ENCODE assay signal across 27 cellular contexts in the genomic region with DNA sequence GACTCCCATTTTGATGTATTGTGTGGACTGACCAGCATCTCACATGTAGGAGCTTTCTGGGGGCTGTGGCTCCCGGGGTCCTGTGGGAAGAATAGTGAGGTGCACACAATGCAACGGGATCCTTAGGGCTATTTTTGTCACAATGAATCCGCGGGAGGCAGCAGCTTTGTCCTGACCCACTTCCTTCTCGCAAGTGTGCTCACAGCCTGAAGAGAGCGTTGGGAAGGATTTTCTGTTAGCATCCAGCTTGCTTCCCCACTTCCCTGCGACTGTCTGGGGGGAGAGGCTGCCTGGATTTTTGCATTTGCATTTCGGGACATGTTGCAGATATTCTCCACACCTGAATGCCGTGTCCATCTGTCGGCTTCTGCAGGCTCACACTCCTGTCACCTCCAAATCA. TPM values are rescaled to one million over a fixed set of nuclear protein-coding genes. Genes with fewer than 3 reads are reported as not detected.
A peak's percentile ranks its signal among the peaks of the same experiment; 100 is the strongest.
DNase-seq lines count a peak whose midpoint lies in the region; ATAC-seq, FAIRE-seq and TF ChIP-seq lines count a peak whose summit lies in the region.
"Had no signal": no experiment of that assay in that cellular context is flagged by ENCODE, and none has a peak within 500 bp of the region (broad histone marks: within the 10 kb centered on the region; RNA-seq: fewer than 3 reads in every experiment).

No MANE protein-coding gene starts in this region.

- H2AK5ac ChIP-seq in H1 (ENCODE audit: low read depth, low read length) (no peak overlapping the region), neuronal stem cell (ENCODE audit: low read depth, low read length) (no peak overlapping the region)

- no peak for TF ChIP-seq RAD21 in H1 (IDR thresholded peaks at IDR 0.05 in 1 of 2, conservative IDR thresholded peaks at IDR 0.05 in 1 of 2; ENCODE audit: low read depth in 2 of 2, low read length in 2 of 2)

- no peak for TF ChIP-seq EP300 in H1 (IDR thresholded peaks at IDR 0.05; ENCODE audit: borderline replicate concordance in 1 of 2, low read depth in 2 of 2, low read length in 2 of 2)

- ATAC-seq in GM18520 (IDR thresholded peaks at IDR 0.05; ENCODE audit: unreplicated experiment) (no peak), HG03045 (IDR thresholded peaks at IDR 0.05; ENCODE audit: unreplicated experiment) (no peak)
- ATAC-seq: A549, HCT116 had no signal

- H3K79me2 ChIP-seq in H1 (ENCODE audit: control insufficient read depth in 1 of 2, insufficient read depth in 2 of 2, low read length in 2 of 2): no peaks in the 10 kb centered on the region

- in situ Hi-C loops in G401 (cut with HindIII; ENCODE audit: low sequenced_read_pairs): no loop called here

- peak overlapping the region; percentile 43 for H3K23ac ChIP-seq in H1 (ENCODE audit: insufficient read length)
- H3K23ac ChIP-seq in neuronal stem cell (ENCODE audit: low read depth, low read length, poor library complexity): no peak overlapping the region

- H3K27me3 ChIP-seq in H1 (replicated peaks in 1 of 4; ENCODE audit: control insufficient read depth in 3 of 4, extremely low read depth in 1 of 4, insufficient read depth in 3 of 4, low read length in 3 of 4) (peaks cover 0 to 5% (median 4%) of the 10 kb centered on the region in 4 experiments; a peak in 4 of 7 replicates), neuronal stem cell (ENCODE audit: control insufficient read depth in 3 of 3, insufficient read depth in 3 of 3, low read depth in 1 of 3, low read length in 3 of 3) (peaks cover 0 to 2% (median 0%) of the 10 kb centered on the region in 3 experiments)
- H3K27me3 ChIP-seq: BLaER1 treated with 17β-estradiol and CSF1 and Interleukin-3, amounts not matched to agents 10 nM and 100 nM had no signal

- H2BK15ac ChIP-seq in H1 (ENCODE audit: low read length) (no peak overlapping the region), neuronal stem cell (ENCODE audit: low read length) (no peak overlapping the region)

- no peak overlapping the region for H3K14ac ChIP-seq in H1 (ENCODE audit: insufficient read length)
- H3K14ac ChIP-seq in neuronal stem cell (ENCODE audit: low read length): no peak overlapping the region

- H3K27ac ChIP-seq in H1 (ENCODE audit: low read depth, low read length): no peak overlapping the region
- peak overlapping the region; percentile 16 for H3K27ac ChIP-seq in neuronal stem cell (replicated peaks; ENCODE audit: low read length)
- H3K27ac ChIP-seq: A549; BLaER1 treated with 17β-estradiol and CSF1 and Interleukin-3, amounts not matched to agents 10 nM and 100 nM had no signal

- TF ChIP-seq CTCF in H1 (IDR thresholded peaks at IDR 0.05; ENCODE audit: control extremely low read depth in 1 of 3, insufficient read depth in 1 of 3, low read depth in 1 of 3, low read length in 3 of 3): no peak

- H3K36me3 ChIP-seq in H1 (ENCODE audit: control insufficient read depth in 2 of 4, insufficient read depth in 4 of 4, low read length in 3 of 4): no peaks in the 10 kb centered on the region
- H3K36me3 ChIP-seq in neuronal stem cell (replicated peaks in 1 of 2; ENCODE audit: control insufficient read depth in 2 of 2, insufficient read depth in 2 of 2, low read length in 2 of 2): no peaks in the 10 kb centered on the region
- H3K36me3 ChIP-seq: BE2C; BLaER1 treated with 17β-estradiol and CSF1 and Interleukin-3, amounts not matched to agents 10 nM and 100 nM had no signal

- TF ChIP-seq POLR2A in H1 (IDR thresholded peaks at IDR 0.05; ENCODE audit: control extremely low read depth in 1 of 2, low read depth in 2 of 2, low read length in 2 of 2): no peak

- no peak overlapping the region for H2AFZ ChIP-seq in H1 (ENCODE audit: low read length)
- no peak overlapping the region for H2AFZ ChIP-seq in neuronal stem cell (ENCODE audit: low read length)

- no peak for FAIRE-seq in H1 (lab: Jason Lieb, UNC)
- FAIRE-seq: A549, D721Med, GM12891, GM18507 had no signal

- H2BK12ac ChIP-seq in H1 (ENCODE audit: low read depth, low read length): no peak overlapping the region
- no peak overlapping the region for H2BK12ac ChIP-seq in neuronal stem cell (ENCODE audit: low read length)

- H3K4me1 ChIP-seq in H1 (replicated peaks in 1 of 4; ENCODE audit: control insufficient read depth in 3 of 4, insufficient read depth in 4 of 4, low read length in 3 of 4) (0 out of 7 replicates have a peak, but pooled peaks cover 0 to 10% (median 2%) of the 10 kb centered on the region in 4 experiments), neuronal stem cell (ENCODE audit: control insufficient read depth in 2 of 2, insufficient read depth in 1 of 2, low read depth in 1 of 2, low read length in 2 of 2) (peaks cover 0 to 9% of the 10 kb centered on the region in 2 donors)
- H3K4me1 ChIP-seq: A549; BE2C; BLaER1 treated with 17β-estradiol and CSF1 and Interleukin-3, amounts not matched to agents 10 nM and 100 nM had no signal

- no peak overlapping the region for H4K5ac ChIP-seq in H1 (ENCODE audit: insufficient read length, low read depth, low read length)

- H4K8ac ChIP-seq in H1 (ENCODE audit: extremely low read depth, insufficient read depth, low read length) (no peak overlapping the region), neuronal stem cell (ENCODE audit: low read depth, low read length) (no peak overlapping the region)

- POLR2A ChIA-PET in H1 (lab: Charles Lee; ENCODE audit: partially characterized antibody): no interaction called here

- H3K4ac ChIP-seq in H1 (replicated peaks; ENCODE audit: insufficient read length, low read depth, low read length) (no peak overlapping the region), neuronal stem cell (ENCODE audit: low read length) (no peak overlapping the region)

- H3K79me1 ChIP-seq in H1 (ENCODE audit: low read depth, low read length) (no peaks in the 10 kb centered on the region), neuronal stem cell (ENCODE audit: low read depth, low read length) (no peaks in the 10 kb centered on the region)

- H3K56ac ChIP-seq in H1 (replicated peaks; ENCODE audit: insufficient read length, low read depth, low read length): no peak overlapping the region

- H3K4me2 ChIP-seq in H1 (ENCODE audit: insufficient read depth in 1 of 2, low read depth in 2 of 2, low read length in 2 of 2): peak overlapping the region in 1 of 2 experiments; percentile 17; a peak in 1 of 4 replicates
- H3K4me2 ChIP-seq in neuronal stem cell (ENCODE audit: insufficient read depth, low read length, poor library complexity, severe bottlenecking): peak overlapping the region; percentile 29
- H3K4me2 ChIP-seq: A549; BLaER1 treated with 17β-estradiol and CSF1 and Interleukin-3, amounts not matched to agents 10 nM and 100 nM had no signal

- no peak overlapping the region for H3K18ac ChIP-seq in H1 (ENCODE audit: extremely low read depth, low read length)
- no peak overlapping the region for H3K18ac ChIP-seq in neuronal stem cell (ENCODE audit: low read length)

- H3K9ac ChIP-seq in H1 (replicated peaks in 1 of 4; ENCODE audit: extremely low read depth in 1 of 4, low read depth in 3 of 4, low read length in 3 of 4): no peak overlapping the region
- H3K9ac ChIP-seq in neuronal stem cell (ENCODE audit: low read depth, low read length, poor library complexity): no peak overlapping the region
- H3K9ac ChIP-seq: BLaER1 treated with 17β-estradiol and CSF1 and Interleukin-3, amounts not matched to agents 10 nM and 100 nM had no signal

- DNase-seq in G401 (ENCODE audit: low spot score) (peak; percentile 70), cerebellar cortex (ENCODE audit: low spot score) (peak; percentile 64), H1 (ENCODE audit: low read depth in 1 of 2, low spot score in 2 of 2) (no peak), neuronal stem cell (ENCODE audit: low spot score) (no peak), NCI-H2171 (lab: John Stamatoyannopoulos, UW) (no peak)
- no peak for DNase-seq in stimulated activated CD4-positive, alpha-beta T cell treated with anti-CD3 and anti-CD28 coated beads, Interleukin-15, amount 100 ng/mL, for 24 hours
- DNase-seq: 8988T; ACHN; AML-193; BE2C; CD4-positive, alpha-beta T cell; CD8-positive, alpha-beta memory T cell; DMS 273 treated with DMSO at 0.1 percent for 48 hours; DMS79; EL; GF-D8; GOT3; H9 had no signal

- 0 out of 2 replicates have a peak overlapping the region, but pooled peaks have one; percentile 18 for H2BK20ac ChIP-seq in H1 (ENCODE audit: low read length)

- CTCF ChIA-PET in H1 (lab: Charles Lee; ENCODE audit: partially characterized antibody): interaction anchor here (0.8 to 4.8 kb wide), 12 partner anchors 19 to 152 kb away, joined by 3 to 32 read pairs (median 4); no protein-coding TSS in a partner anchor

- peaks cover 12% of the 10 kb centered on the region; the same call in 1 of the 2 replicates for H3K23me2 ChIP-seq in H1 (ENCODE audit: low read depth, low read length)

- H4K20me1 ChIP-seq in H1 (replicated peaks in 1 of 2; ENCODE audit: control insufficient read depth in 1 of 2, insufficient read depth in 2 of 2, low read length in 2 of 2): peaks cover 0 to 11% of the 10 kb centered on the region in 2 experiments
- H4K20me1 ChIP-seq: BLaER1 treated with 17β-estradiol and CSF1 and Interleukin-3, amounts not matched to agents 10 nM and 100 nM had no signal

- H3K4me3 ChIP-seq in H1 (ENCODE audit: extremely low read depth in 1 of 4, insufficient read depth in 2 of 4, low read depth in 3 of 4, low read length in 4 of 4) (no peak overlapping the region), neuronal stem cell (ENCODE audit: low read length in 2 of 2) (no peak overlapping the region)
- H3K4me3 ChIP-seq: A549; BLaER1 treated with 17β-estradiol and CSF1 and Interleukin-3, amounts not matched to agents 10 nM and 100 nM had no signal

- no peak overlapping the region for H2BK5ac ChIP-seq in H1 (ENCODE audit: low read depth, low read length)
- H2BK5ac ChIP-seq in neuronal stem cell (ENCODE audit: low read length): no peak overlapping the region

- no peaks in the 10 kb centered on the region for H3K9me3 ChIP-seq in H1 (ENCODE audit: insufficient read depth in 2 of 2, low read depth in 1 of 2, low read length in 1 of 2)
- no peaks in the 10 kb centered on the region for H3K9me3 ChIP-seq in neuronal stem cell (replicated peaks in 1 of 2; ENCODE audit: control insufficient read depth in 2 of 2, insufficient read depth in 1 of 2, low read depth in 1 of 2, low read length in 2 of 2)
- H3K9me3 ChIP-seq: A549; BE2C; BLaER1 treated with 17β-estradiol and CSF1 and Interleukin-3, amounts not matched to agents 10 nM and 100 nM had no signal

- WGBS in H1 (ENCODE audit: extremely low coverage in 1 of 2, insufficient coverage in 1 of 2, insufficient read length in 1 of 2, insufficient replicate concordance in 2 of 2, low coverage in 1 of 2, low lambda C conversion rate in 2 of 2, missing lambda C conversion rate in 1 of 2), 2 experiments: 65% methylated on average over 10 of the region's 10 CpGs; no CpG with 5 or more reads in 1 of the 2 experiments
- no CpG with 5 or more reads among the region's 10 CpGs for WGBS in neuronal stem cell (ENCODE audit: extremely low coverage in 2 of 2, insufficient read length in 2 of 2, insufficient replicate concordance in 1 of 2), 2 donors

- H4K91ac ChIP-seq in H1 (replicated peaks; ENCODE audit: insufficient read length, low read length) (no peak overlapping the region), neuronal stem cell (ENCODE audit: low read depth, low read length, poor library complexity) (no peak overlapping the region)

- no peak overlapping the region for H2BK120ac ChIP-seq in H1 (replicated peaks; ENCODE audit: low read depth, low read length)
- no peak overlapping the region for H2BK120ac ChIP-seq in neuronal stem cell (ENCODE audit: low read depth, low read length)

RNA-seq across cellular contexts. Expression of gene FZD10, which starts 31.9 kb away (rescaled TPM):
- not detected in 2 replicates for total RNA-seq in G401 (2014; rRNA removed; shearing (Covaris generic))
- total RNA-seq in H1 (2021; fragmentation: NEBNext Ultra II Directional; extraction: Animal tissue kit (Norgen Biotek cat#: 25700)): 0.36 and 0.60 TPM in 2 replicates
- polyA plus RNA-seq in H1 (2011; rRNA removed): 0.11 and 0.36 TPM in 2 replicates
- 0.32 TPM for polyA plus RNA-seq in H1 (2011; cell fraction: cytosol; rRNA removed)
- 0.58 TPM for polyA plus RNA-seq in H1 (2011; cell fraction: nucleus; rRNA removed)
- 0.10 to 0.36 TPM (median 0.24 TPM) in 4 replicates for polyA plus RNA-seq in H1 (2012, experiment 1 of 2)
- 0.20 TPM for polyA plus RNA-seq in H1 (2012, experiment 2 of 2)
- 0.41 TPM for polyA plus RNA-seq in H1 (2013, experiment 1 of 2)
- 0.52 TPM for polyA plus RNA-seq in H1 (2013, experiment 2 of 2)
- 0.32 and 0.34 TPM in 2 replicates for polyA minus RNA-seq in H1 (2011; rRNA and poly(A)+ RNA removed)
- 0.51 TPM for polyA minus RNA-seq in H1 (2011; cell fraction: cytosol; rRNA and poly(A)+ RNA removed)
- polyA minus RNA-seq in H1 (2011; cell fraction: nucleus; rRNA and poly(A)+ RNA removed): 2.1 TPM
- 0.38 TPM for polyA plus RNA-seq in neuronal stem cell (2013, experiment 1 of 2)
- 0.36 TPM for polyA plus RNA-seq in neuronal stem cell (2013, experiment 2 of 2)
- total RNA-seq: CD4-positive, alpha-beta T cell; CD8-positive, alpha-beta memory T cell had no signal
- polyA plus RNA-seq: A549; CD14-positive monocyte; CD8-positive, alpha-beta memory T cell had no signal

Comparison
In these comparisons a context has a peak if more than half of its experiments do, and no peak if none do; other contexts are left out.
1. DNase-seq: peak in G401 (single experiment) and cerebellar cortex (single experiment); none in H1 (0 of 2), neuronal stem cell (single experiment), stimulated activated CD4-positive, alpha-beta T cell treated with anti-CD3 and anti-CD28 coated beads, Interleukin-15, amount 100 ng/mL, for 24 hours (single experiment) and NCI-H2171 (single experiment).